24 cellular contexts compared by ENCODE assay signal in genomic region chr19:47897857-47898256, GRCh38. TPM values are rescaled to one million over a fixed set of nuclear protein-coding genes. Genes with fewer than 3 reads are reported as not detected.
A peak's percentile ranks its signal among the peaks of the same experiment; 100 is the strongest.
DNase-seq lines count a peak whose midpoint lies in the region; ATAC-seq and TF ChIP-seq lines count a peak whose summit lies in the region.
"Had no signal": no experiment of that assay in that cellular context is flagged by ENCODE, and none has a peak within 500 bp of the region (broad histone marks: within the 10 kb centered on the region; RNA-seq: fewer than 3 reads in every experiment).

No MANE protein-coding gene starts in this region.

- H3K27me3 Mint-ChIP-seq in GM23338 (ENCODE audit: insufficient read depth, low read depth, poor library complexity) (peaks cover 3% of the 10 kb centered on the region), neural progenitor cell (ENCODE audit: insufficient read depth, low read depth) (peaks cover 4% of the 10 kb centered on the region), type B pancreatic cell (no peaks in the 10 kb centered on the region)

- no peaks in the 10 kb centered on the region for H3K9me3 ChIP-seq in neural progenitor cell (ENCODE audit: low read depth)
- peaks cover 0 to 10% (median 3%) of the 10 kb centered on the region in 4 donors for H3K9me3 ChIP-seq in stomach
- H3K9me3 ChIP-seq: HAP-1 had no signal

- H3K27ac Mint-ChIP-seq in GM23338: no peak overlapping the region; the same call in 1 of the 2 replicates
- peak overlapping the region; percentile 28 for H3K27ac Mint-ChIP-seq in neural progenitor cell
- no peak overlapping the region for H3K27ac Mint-ChIP-seq in type B pancreatic cell

- no peak overlapping the region for H3K9ac ChIP-seq in neural progenitor cell
- H3K9ac ChIP-seq: GM23248 had no signal

- H3K36me3 Mint-ChIP-seq in GM23338 (ENCODE audit: low read depth): peaks cover 1% of the 10 kb centered on the region; the same call in 2 of the 3 replicates
- no peaks in the 10 kb centered on the region for H3K36me3 Mint-ChIP-seq in neural progenitor cell
- H3K36me3 Mint-ChIP-seq in type B pancreatic cell: no peaks in the 10 kb centered on the region
- H3K36me3 Mint-ChIP-seq: CD4-positive, alpha-beta memory T cell had no signal

- TF ChIP-seq EP300 in stomach (IDR thresholded peaks at IDR 0.05): no peak

- no peak overlapping the region for H3K4me3 Mint-ChIP-seq in GM23338
- H3K4me3 Mint-ChIP-seq in neural progenitor cell: peak overlapping the region; percentile 27
- H3K4me3 Mint-ChIP-seq in type B pancreatic cell: no peak overlapping the region
- H3K4me3 Mint-ChIP-seq: CD4-positive, alpha-beta memory T cell had no signal

- ATAC-seq in GM23338 (no peak), left lobe of liver (no peak), HG03439 (IDR thresholded peaks at IDR 0.05; ENCODE audit: unreplicated experiment) (no peak)
- ATAC-seq: A549 had no signal

- H3K27ac ChIP-seq in GM23338 (ENCODE audit: low read depth) (no peak overlapping the region), neural progenitor cell (no peak overlapping the region), stomach (no peak overlapping the region)
- H3K27ac ChIP-seq: A549, GM23248 had no signal

- H3K4me1 Mint-ChIP-seq in GM23338 (no peaks in the 10 kb centered on the region), neural progenitor cell (peaks cover 5% of the 10 kb centered on the region), type B pancreatic cell (ENCODE audit: unreplicated experiment) (no peaks in the 10 kb centered on the region)
- H3K4me1 Mint-ChIP-seq: CD4-positive, alpha-beta memory T cell had no signal

- H3K36me3 ChIP-seq in GM23338 (ENCODE audit: insufficient read depth) (no peaks in the 10 kb centered on the region), neural progenitor cell (no peaks in the 10 kb centered on the region), stomach (no peaks in the 10 kb centered on the region)
- H3K36me3 ChIP-seq: HAP-1 had no signal

- no peaks in the 10 kb centered on the region for H3F3A ChIP-seq in GM23338 (replicated peaks; ENCODE audit: low read depth)
- H3F3A ChIP-seq in neural progenitor cell (ENCODE audit: low read depth): peaks cover under 1% of the 10 kb centered on the region

- no peaks in the 10 kb centered on the region for H3K9me2 ChIP-seq in GM23338 (ENCODE audit: insufficient read depth)

- intact Hi-C loops in stomach (cut with DNase I; ENCODE audit: low total_unique reads): no loop called here

- WGBS in stomach, 5 donors: 63 to 80% (median 76%) methylated on average over 9 of the region's 9 CpGs

- H3K9me3 Mint-ChIP-seq in GM23338 (peaks cover 5% of the 10 kb centered on the region), neural progenitor cell (peaks cover under 1% of the 10 kb centered on the region), type B pancreatic cell (no peaks in the 10 kb centered on the region)

- H3K4me1 ChIP-seq in GM23338 (ENCODE audit: insufficient read depth) (no peaks in the 10 kb centered on the region), neural progenitor cell (no peaks in the 10 kb centered on the region), stomach (no peaks in the 10 kb centered on the region)
- H3K4me1 ChIP-seq: A549, HAP-1 had no signal

- H3K4me3 ChIP-seq in GM23338 (no peak overlapping the region), neural progenitor cell (no peak overlapping the region), stomach (no peak overlapping the region)
- H3K4me3 ChIP-seq: A549, GM23248, HAP-1 had no signal

- DNase-seq in GM23338 (ENCODE audit: low spot score) (no peak), left lobe of liver (ENCODE audit: low spot score) (peak; percentile 42), neural progenitor cell (ENCODE audit: low spot score) (no peak), stomach (peak; percentile 17), type B pancreatic cell (ENCODE audit: extremely low spot score, unreplicated experiment) (no peak), cerebellum (ENCODE audit: low spot score) (no peak)
- DNase-seq: 8988T; ACHN; AML-193; C1 segment of cervical spinal cord; Calu3; CD4-positive, alpha-beta memory T cell; COR-L47; DMS53; DMS79 treated with DMSO at 0.1 percent for 48 hours; GF-D8; GM23248 had no signal

- no peak for TF ChIP-seq CTCF in GM23338 (conservative IDR thresholded peaks at IDR 0.05; ENCODE audit: low read depth in 2 of 2)
- TF ChIP-seq CTCF in neural progenitor cell (IDR thresholded peaks at IDR 0.05): no peak
- TF ChIP-seq CTCF in stomach (IDR thresholded peaks at IDR 0.05): no peak
- TF ChIP-seq CTCF in type B pancreatic cell (conservative IDR thresholded peaks at IDR 0.05): no peak

- H4K20me1 ChIP-seq in GM23338 (replicated peaks; ENCODE audit: insufficient read depth) (no peaks in the 10 kb centered on the region), neural progenitor cell (ENCODE audit: low read depth) (no peaks in the 10 kb centered on the region)

- H2AFZ ChIP-seq in GM23338: peak overlapping the region; percentile 83; the same call in 1 of the 2 replicates
- H2AFZ ChIP-seq in neural progenitor cell (replicated peaks): no peak overlapping the region
- H2AFZ ChIP-seq: GM23248 had no signal

- H3K4me2 ChIP-seq in GM23338 (no peak overlapping the region), neural progenitor cell (no peak overlapping the region)
- H3K4me2 ChIP-seq: A549 had no signal

- H3K27me3 ChIP-seq in GM23338 (ENCODE audit: insufficient read depth): no peaks in the 10 kb centered on the region
- H3K27me3 ChIP-seq in neural progenitor cell: no peaks in the 10 kb centered on the region
- peaks cover 0 to 10% (median 0%) of the 10 kb centered on the region in 3 donors for H3K27me3 ChIP-seq in stomach

- H3K79me2 ChIP-seq in GM23338 (replicated peaks; ENCODE audit: insufficient read depth) (no peaks in the 10 kb centered on the region), neural progenitor cell (ENCODE audit: low read depth) (no peaks in the 10 kb centered on the region)

- no peak for TF ChIP-seq POLR2A in stomach (IDR thresholded peaks at IDR 0.05)

TF ChIP-seq in GM23338, 12 proteins besides CTCF, POLR2A, EP300 and RAD21:
- TF ChIP-seq JUNB (IDR thresholded peaks at IDR 0.05; ENCODE audit: unreplicated experiment): no peak

RNA-seq across cellular contexts. Expression of gene SULT2A1, which starts 11.7 kb away (rescaled TPM):
- total RNA-seq in GM23338 (2014; rRNA removed; shearing (Covaris generic)): not detected in 2 replicates
- not detected in 2 replicates for polyA plus RNA-seq in GM23338 (2016; fragmentation: Nextera tagmentation; extraction: Ambion mirVana)
- 347 TPM for total RNA-seq in left lobe of liver
- total RNA-seq in neural progenitor cell (ENCODE audit: low replicate concordance): not detected in 2 replicates
- total RNA-seq in stomach: 10 to 100 TPM in 1 of 5 donors, 1 to 10 TPM in 1, not detected in 3; 6.8 to 13.4 TPM
- polyA plus RNA-seq in stomach: 10 to 100 TPM in 1 of 3 donors, 1 to 10 TPM in 1, under 1 TPM in 1; 0.48 to 16.5 (median 8.5) TPM
- total RNA-seq in type B pancreatic cell (ENCODE audit: low replicate concordance): 4.4 and 9.8 TPM in 2 replicates
- total RNA-seq in cerebellum: not detected
- total RNA-seq: Calu3; CD4-positive, alpha-beta memory T cell; Daoy; G401; GM23248; H4 had no signal
- polyA plus RNA-seq: A549; BJ; CD4-positive, alpha-beta memory T cell; GM23248 had no signal

RNA-seq across cellular contexts. Expression of gene TPRX2, which starts 38.8 kb away (rescaled TPM):
- not detected in 2 replicates for total RNA-seq in GM23338 (2014; rRNA removed; shearing (Covaris generic))
- not detected in 2 replicates for polyA plus RNA-seq in GM23338 (2016; fragmentation: Nextera tagmentation; extraction: Ambion mirVana)
- not detected for total RNA-seq in left lobe of liver
- not detected in 2 replicates for total RNA-seq in neural progenitor cell (ENCODE audit: low replicate concordance)
- total RNA-seq in stomach: not detected
- not detected for polyA plus RNA-seq in stomach
- total RNA-seq in type B pancreatic cell (ENCODE audit: low replicate concordance): not detected in 2 replicates
- total RNA-seq in cerebellum: not detected
- total RNA-seq: Calu3; CD4-positive, alpha-beta memory T cell; Daoy; G401; GM23248; H4 had no signal
- polyA plus RNA-seq: A549; BJ; CD4-positive, alpha-beta memory T cell; GM23248 had no signal

Comparison
In these comparisons a context has a peak if more than half of its experiments do, and no peak if none do; other contexts are left out.
1. DNase-seq: peak in left lobe of liver (single experiment) and stomach (single experiment); none in GM23338 (single experiment), neural progenitor cell (single experiment), type B pancreatic cell (single experiment) and cerebellum (single experiment).
2. RNA of gene SULT2A1, which starts 11.7 kb away (total RNA-seq): 347 TPM in left lobe of liver (single experiment); 4.4 to 9.8 TPM in type B pancreatic cell, not detected in GM23338, not detected in neural progenitor cell, 6.8 to 13.4 TPM in stomach and not detected in cerebellum (single experiment); every median in the first group is over 10 times any median in the second.